Comparison of ENCODE assay signal across 8 cellular contexts in the genomic region with DNA sequence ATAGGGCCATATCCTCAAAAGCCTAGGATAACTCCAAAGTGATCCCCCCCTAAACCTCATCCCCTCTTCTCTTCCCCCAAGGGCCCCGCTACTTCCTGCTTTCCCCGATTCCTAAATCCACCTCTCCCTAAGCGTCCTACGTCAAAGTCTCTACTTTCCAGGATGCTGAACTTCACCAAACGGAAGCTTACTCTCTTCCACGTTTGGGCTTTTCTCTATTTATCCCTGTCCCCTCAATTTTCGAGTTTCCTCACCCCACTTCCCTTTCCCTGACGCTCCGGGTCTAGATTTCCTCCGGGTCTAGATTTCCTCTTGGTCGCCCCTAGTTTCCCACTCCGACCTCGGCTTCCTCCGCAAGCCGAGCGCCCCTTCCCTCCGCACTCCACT. TPM values are rescaled to one million over a fixed set of nuclear protein-coding genes. Genes with fewer than 3 reads are reported as not detected.
DNase-seq lines count a peak whose midpoint lies in the region; ATAC-seq, FAIRE-seq and TF ChIP-seq lines count a peak whose summit lies in the region.

No MANE protein-coding gene starts in this region.

- no peaks in the 10 kb centered on the region for H3K9me1 ChIP-seq in K562 (ENCODE audit: control insufficient read depth, insufficient read depth, low read length)

- no TSS peak for BruUV-seq in K562 (replicated peaks; lab: Mats Ljungman, UMichigan)

- no peak for TF ChIP-seq POLR2A in K562 (conservative IDR thresholded peaks at IDR 0.05)
- no peak for TF ChIP-seq POLR2A in suprapubic skin (IDR thresholded peaks at IDR 0.05)

- H4K20me1 ChIP-seq in Loucy (ENCODE audit: insufficient read depth, low read length, poor library complexity, severe bottlenecking) (peaks cover 27% of the 10 kb centered on the region), K562 (replicated peaks; ENCODE audit: control insufficient read depth, insufficient read depth, low read length) (0 out of 2 replicates have a peak, but pooled peaks cover 7% of the 10 kb centered on the region)

- TF ChIP-seq EP300 in K562 (IDR thresholded peaks at IDR 0.05; ENCODE audit: low read length) (no peak), suprapubic skin (IDR thresholded peaks at IDR 0.05) (no peak)

- no peaks in the 10 kb centered on the region for H3K9me3 ChIP-seq in Loucy (ENCODE audit: insufficient read depth, low read depth, low read length)
- H3K9me3 ChIP-seq in K562 (replicated peaks; ENCODE audit: control insufficient read depth, insufficient read depth, low read depth, low read length) = no peaks in the 10 kb centered on the region
- no peaks in the 10 kb centered on the region for H3K9me3 ChIP-seq in kidney (ENCODE audit: control insufficient read depth in 1 of 2, low read length in 2 of 2)
- no peaks in the 10 kb centered on the region for H3K9me3 ChIP-seq in suprapubic skin

- no peak for TF ChIP-seq RAD21 in K562 (CRISPR knock-in tag; conservative IDR thresholded peaks at IDR 0.05 in 1 of 2, IDR thresholded peaks at IDR 0.05 in 1 of 2)

- H3K4me2 ChIP-seq in Loucy (ENCODE audit: low read depth, low read length, poor library complexity, severe bottlenecking) = peak overlapping the region; percentile 95
- peak overlapping the region; percentile 88 for H3K4me2 ChIP-seq in K562 (ENCODE audit: insufficient read depth, low read length)

- DNase-seq in D341Med (ENCODE audit: low spot score) (peak; percentile 34), K562 (ENCODE audit: extremely low read depth in 1 of 4, low spot score in 3 of 4) (peak in 2 of 4 experiments; percentile 25 to 36), kidney (no peak), suprapubic skin (ENCODE audit: low spot score in 2 of 2) (no peak), head of caudate nucleus (no peak), NCI-H226 (no peak)

- no peaks in the 10 kb centered on the region for H3F3A ChIP-seq in Loucy (ENCODE audit: low read depth)

- H3K27me3 ChIP-seq in Loucy (ENCODE audit: insufficient read depth, low read length, poor library complexity, severe bottlenecking) = peaks cover 6% of the 10 kb centered on the region
- no peaks in the 10 kb centered on the region for H3K27me3 ChIP-seq in K562 (ENCODE audit: control insufficient read depth in 2 of 2, insufficient read depth in 2 of 2, low read length in 2 of 2)
- no peaks in the 10 kb centered on the region for H3K27me3 ChIP-seq in suprapubic skin

- peak overlapping the region; percentile 78 for H2AFZ ChIP-seq in Loucy (ENCODE audit: low read length)
- peak overlapping the region; percentile 74 for H2AFZ ChIP-seq in K562 (ENCODE audit: low read depth, low read length)

- H3K27ac ChIP-seq in K562 (ENCODE audit: extremely low read depth, low read depth, low read length) = peak overlapping the region; percentile 95
- peak overlapping the region; percentile 93 to 95 for H3K27ac ChIP-seq in kidney (ENCODE audit: low read depth in 2 of 2, low read length in 2 of 2)
- peak overlapping the region; percentile 94 for H3K27ac ChIP-seq in suprapubic skin

- H3K9ac ChIP-seq in Loucy (ENCODE audit: low read depth, low read length, poor library complexity, severe bottlenecking) = peak overlapping the region; percentile 98
- peak overlapping the region; percentile 96 to 97 for H3K9ac ChIP-seq in K562 (ENCODE audit: insufficient read depth in 1 of 2, low read depth in 2 of 2, low read length in 2 of 2)
- peak overlapping the region; percentile 75 to 95 for H3K9ac ChIP-seq in kidney (ENCODE audit: low read length in 2 of 2)

- 0% methylated on average over 13 of the region's 17 CpGs for WGBS in K562 (ENCODE audit: insufficient coverage, low coverage, missing lambda C conversion rate)
- WGBS in suprapubic skin = under 1% methylated on average over 17 of the region's 17 CpGs

- H3K4me3 ChIP-seq in Loucy (ENCODE audit: low read length, poor library complexity, severe bottlenecking) (peak overlapping the region; percentile 94), K562 (peak overlapping the region; percentile 79), kidney (ENCODE audit: low read length in 2 of 2) (peak overlapping the region; percentile 81 to 99), suprapubic skin (peak overlapping the region; percentile 58)

- no peak for TF ChIP-seq CTCF in Loucy (conservative IDR thresholded peaks at IDR 0.05; ENCODE audit: low read length)
- TF ChIP-seq CTCF in K562 (IDR thresholded peaks at IDR 0.05 in 2 of 3, conservative IDR thresholded peaks at IDR 0.05 in 1 of 3; ENCODE audit: insufficient read depth in 2 of 3, low read depth in 1 of 3, low read length in 3 of 3) = no peak
- TF ChIP-seq CTCF in kidney (IDR thresholded peaks at IDR 0.05; ENCODE audit: borderline replicate concordance, extremely low read depth, insufficient read depth) = no peak
- no peak for TF ChIP-seq CTCF in suprapubic skin (IDR thresholded peaks at IDR 0.05)

- H3K4me1 ChIP-seq in Loucy (ENCODE audit: insufficient read depth, low read length, poor library complexity, severe bottlenecking) (peaks cover 31% of the 10 kb centered on the region), K562 (replicated peaks in 1 of 2; ENCODE audit: control insufficient read depth in 2 of 2, insufficient read depth in 2 of 2, low read length in 2 of 2) (peaks cover 22 to 38% of the 10 kb centered on the region in 2 experiments), kidney (ENCODE audit: control insufficient read depth in 1 of 2, insufficient read depth in 1 of 2, low read depth in 1 of 2, low read length in 2 of 2) (peaks cover 11 to 17% of the 10 kb centered on the region in 2 donors), suprapubic skin (peaks cover 34% of the 10 kb centered on the region)

- no peaks in the 10 kb centered on the region for H3K9me2 ChIP-seq in Loucy (replicated peaks; ENCODE audit: low read depth, low read length)

- POLR2A ChIA-PET in K562 (lab: Yijun Ruan, JAX) = interaction anchor here (1.0 to 1.7 kb wide), 6 partner anchors 9 to 122 kb away, joined by 3 to 10 read pairs (median 3); partner anchors contain the start of genes RNU2-63P and SMYD1

- CTCF ChIA-PET in K562 (lab: Yijun Ruan, JAX; ENCODE audit: low intra/inter-chr PET ratio) = no interaction called here

- in situ Hi-C loops in K562 (cut with MboI) = loop anchor here (5.0 kb wide), 1 partner anchor 102 kb away; no protein-coding TSS in a partner anchor

- FAIRE-seq in K562 (lab: Jason Lieb, UNC) = no peak
- no peak for FAIRE-seq in kidney (lab: Jason Lieb, UNC)

- H3K79me2 ChIP-seq in Loucy (ENCODE audit: insufficient read depth, low read length) (peaks cover 32% of the 10 kb centered on the region), K562 (ENCODE audit: control insufficient read depth, insufficient read depth, low read length) (peaks cover 33% of the 10 kb centered on the region)

- H3K36me3 ChIP-seq in Loucy (ENCODE audit: insufficient read depth, low read length) = no peaks in the 10 kb centered on the region
- no peaks in the 10 kb centered on the region for H3K36me3 ChIP-seq in K562 (ENCODE audit: control insufficient read depth, insufficient read depth, low read length)
- no peaks in the 10 kb centered on the region for H3K36me3 ChIP-seq in kidney (ENCODE audit: control insufficient read depth in 1 of 2, insufficient read depth in 2 of 2, low read length in 2 of 2)
- H3K36me3 ChIP-seq in suprapubic skin = no peaks in the 10 kb centered on the region

- ATAC-seq in K562 = peak; percentile 1; the same call in 2 of the 3 replicates
- no peak for ATAC-seq in GM18519 (IDR thresholded peaks at IDR 0.05; ENCODE audit: low FRiP score, unreplicated experiment)

- intact Hi-C loops in K562 (cut with micrococcal nuclease) = loop anchor here (1.0 kb wide), 2 partner anchors 33 to 39 kb away; partner anchors contain the start of gene RNU2-63P
- intact Hi-C loops in kidney (cut with DNase I) = no loop called here
- intact Hi-C loops in head of caudate nucleus (cut with DNase I) = loop anchor here (5.0 kb wide), 1 partner anchor 38 kb away; the partner anchor contains the start of gene RNU2-63P

RNA-seq across cellular contexts. Expression of gene KRCC1, which starts 0.5 kb away (rescaled TPM):
- 0.21 and 1.1 TPM in 2 replicates for total RNA-seq in K562 (2011; cell fraction: chromatin; rRNA removed; ENCODE audit: low replicate concordance)
- 0.67 TPM in 1 of 2 replicates, not detected in the other for total RNA-seq in K562 (2011; cell fraction: nucleolus; rRNA removed)
- 0.29 and 0.46 TPM in 2 replicates for total RNA-seq in K562 (2011; cell fraction: nucleoplasm; rRNA removed)
- total RNA-seq in K562 (2014; rRNA removed) (2.0 and 2.2 TPM in 2 replicates), K562 (2014; rRNA removed; fragmentation: Illumina TruSeq; extraction: Trizol) (4.3 and 4.7 TPM in 2 replicates), K562 (2015; rRNA removed; fragmentation: Illumina TruSeq; extraction: Trizol) (4.0 and 5.3 TPM in 2 replicates), K562 (2021) (1.9 and 2.0 TPM in 2 replicates), kidney (23.6 TPM), suprapubic skin (10 to 100 TPM; 12.9 to 22.1 (median 17.9) TPM)
- polyA plus RNA-seq in K562 (2011; rRNA removed) (4.6 and 6.0 TPM in 2 replicates), K562 (2014; fragmentation: Illumina TruSeq; extraction: Trizol) (3.1 and 4.7 TPM in 2 replicates), K562 (2014; fragmentation: Nextera tagmentation; extraction: Ambion mirVana) (1 to 10 TPM; 2.1 TPM), K562 (2014; rRNA removed) (2.2 and 3.3 TPM in 2 replicates), kidney (ENCODE audit: insufficient read depth, low read depth, low replicate concordance) (26.3 TPM)
- 0.98 and 1.6 TPM in 2 replicates for polyA plus RNA-seq in K562 (2011; cell fraction: cytosol; rRNA removed)
- 1.3 and 1.7 TPM in 2 replicates for polyA plus RNA-seq in K562 (2011; cell fraction: nucleus; rRNA removed)
- polyA plus RNA-seq in K562 (2012) = 3.5 and 5.6 TPM in 2 replicates
- polyA minus RNA-seq in K562 (2011; rRNA and poly(A)+ RNA removed) = 2.2 and 2.7 TPM in 2 replicates
- polyA minus RNA-seq in K562 (2011; cell fraction: cytosol; rRNA and poly(A)+ RNA removed) = 0.95 and 1.3 TPM in 2 replicates
- 0.54 and 0.89 TPM in 2 replicates for polyA minus RNA-seq in K562 (2011; cell fraction: nucleus; rRNA and poly(A)+ RNA removed)

RNA-seq across cellular contexts. Expression of gene SMYD1, which starts 12.6 kb away (rescaled TPM):
- total RNA-seq in K562 (2011; cell fraction: chromatin; rRNA removed; ENCODE audit: low replicate concordance) = not detected in 2 replicates
- not detected in 2 replicates for total RNA-seq in K562 (2011; cell fraction: nucleolus; rRNA removed)
- not detected in 2 replicates for total RNA-seq in K562 (2011; cell fraction: nucleoplasm; rRNA removed)
- total RNA-seq in K562 (2014; rRNA removed) = not detected in 2 replicates
- not detected in 2 replicates for total RNA-seq in K562 (2014; rRNA removed; fragmentation: Illumina TruSeq; extraction: Trizol)
- total RNA-seq in K562 (2015; rRNA removed; fragmentation: Illumina TruSeq; extraction: Trizol) = not detected in 2 replicates
- not detected in 2 replicates for total RNA-seq in K562 (2021)
- not detected in 2 replicates for polyA plus RNA-seq in K562 (2011; rRNA removed)
- polyA plus RNA-seq in K562 (2011; cell fraction: cytosol; rRNA removed) = not detected in 2 replicates
- polyA plus RNA-seq in K562 (2011; cell fraction: nucleus; rRNA removed) = not detected in 2 replicates
- not detected in 2 replicates for polyA plus RNA-seq in K562 (2012)
- polyA plus RNA-seq in K562 (2014; fragmentation: Illumina TruSeq; extraction: Trizol) = not detected in 2 replicates
- polyA plus RNA-seq in K562 (2014; fragmentation: Nextera tagmentation; extraction: Ambion mirVana) = not detected
- not detected in 2 replicates for polyA plus RNA-seq in K562 (2014; rRNA removed)
- not detected in 2 replicates for polyA minus RNA-seq in K562 (2011; rRNA and poly(A)+ RNA removed)
- polyA minus RNA-seq in K562 (2011; cell fraction: cytosol; rRNA and poly(A)+ RNA removed) = not detected in 2 replicates
- polyA minus RNA-seq in K562 (2011; cell fraction: nucleus; rRNA and poly(A)+ RNA removed) = not detected in 2 replicates
- total RNA-seq in kidney = not detected
- polyA plus RNA-seq in kidney (ENCODE audit: insufficient read depth, low read depth, low replicate concordance) = not detected
- not detected for total RNA-seq in suprapubic skin

RNA-seq across cellular contexts. Expression of gene RNU2-63P, which starts 38.7 kb away (rescaled TPM):
- total RNA-seq in K562 (2011; cell fraction: chromatin; rRNA removed; ENCODE audit: low replicate concordance) = 96.1 TPM in 1 of 2 replicates, not detected in the other
- 340 and 743 TPM in 2 replicates for total RNA-seq in K562 (2011; cell fraction: nucleolus; rRNA removed)
- total RNA-seq in K562 (2011; cell fraction: nucleoplasm; rRNA removed) = 584 and 1,519 TPM in 2 replicates
- total RNA-seq in K562 (2014; rRNA removed) (131 TPM in 1 of 2 replicates, not detected in the other), K562 (2014; rRNA removed; fragmentation: Illumina TruSeq; extraction: Trizol) (236 and 253 TPM in 2 replicates), K562 (2015; rRNA removed; fragmentation: Illumina TruSeq; extraction: Trizol) (169 and 170 TPM in 2 replicates), K562 (2021) (33.0 and 34.0 TPM in 2 replicates), kidney (2.4 TPM), suprapubic skin (not detected)
- polyA plus RNA-seq in K562 (2011; rRNA removed) (20.4 and 169 TPM in 2 replicates), K562 (2014; fragmentation: Illumina TruSeq; extraction: Trizol) (not detected in 2 replicates), K562 (2014; fragmentation: Nextera tagmentation; extraction: Ambion mirVana) (1 to 10 TPM in 1 of 2 experiments, not detected in 1; 5.8 TPM), K562 (2014; rRNA removed) (not detected in 2 replicates), kidney (ENCODE audit: insufficient read depth, low read depth, low replicate concordance) (not detected)
- not detected in 2 replicates for polyA plus RNA-seq in K562 (2011; cell fraction: cytosol; rRNA removed)
- 27.2 and 46.0 TPM in 2 replicates for polyA plus RNA-seq in K562 (2011; cell fraction: nucleus; rRNA removed)
- not detected in 2 replicates for polyA plus RNA-seq in K562 (2012)
- 74.3 and 391 TPM in 2 replicates for polyA minus RNA-seq in K562 (2011; rRNA and poly(A)+ RNA removed)
- polyA minus RNA-seq in K562 (2011; cell fraction: cytosol; rRNA and poly(A)+ RNA removed) = 45.0 and 202 TPM in 2 replicates
- 490 and 616 TPM in 2 replicates for polyA minus RNA-seq in K562 (2011; cell fraction: nucleus; rRNA and poly(A)+ RNA removed)
